Comparison of ENCODE assay signal across 9 cellular contexts in genomic region chr9:136791466-136792276, GRCh38. TPM values are rescaled to one million over a fixed set of nuclear protein-coding genes. Genes with fewer than 3 reads are reported as not detected.
DNase-seq lines count a peak whose midpoint lies in the region; ATAC-seq and TF ChIP-seq lines count a peak whose summit lies in the region.
"Had no signal": no experiment of that assay in that cellular context is flagged by ENCODE, and none has a peak within 500 bp of the region (broad histone marks: within the 10 kb centered on the region; RNA-seq: fewer than 3 reads in every experiment).

No MANE protein-coding gene starts in this region.

- peak; percentile 70 for ATAC-seq in GM23338
- ATAC-seq in effector memory CD8-positive, alpha-beta T cell (replicated peaks) = peak; percentile 29

- intact Hi-C loops in Caco-2 (cut with micrococcal nuclease; ENCODE audit: unreplicated experiment) = loop anchor here (1.0 to 10.0 kb wide), 4 partner anchors 10 to 453 kb away; partner anchors contain the start of genes SEC16A and TUBB4B

- peak overlapping the region; percentile 68 for H3K4me3 Mint-ChIP-seq in Caco-2 (ENCODE audit: unreplicated experiment)
- peak overlapping the region; percentile 84 for H3K4me3 Mint-ChIP-seq in GM23338
- H3K4me3 Mint-ChIP-seq in activated CD4-positive, alpha-beta memory T cell treated with anti-CD3 and anti-CD28 coated beads, Interleukin-2, amount 10 ng/mL, durations not matched to agents 7 days and 5 days = peak overlapping the region; percentile 77
- peak overlapping the region; percentile 81 to 83 for H3K4me3 Mint-ChIP-seq in effector memory CD8-positive, alpha-beta T cell

- CTCF ChIA-PET in Caco-2 (lab: Charles Lee) = interaction anchor here (1.2 to 1.4 kb wide), 3 partner anchors 8 to 51 kb away, joined by 4 to 24 read pairs (median 4); partner anchors contain the start of gene AJM1
- CTCF ChIA-PET in activated CD4-positive, alpha-beta memory T cell treated with anti-CD3 and anti-CD28 coated beads, Interleukin-2, amount 10 ng/mL, durations not matched to agents 7 days and 5 days (lab: Charles Lee) = interaction anchor here (0.9 to 3.1 kb wide), 12 partner anchors 9 to 243 kb away, joined by 3 to 46 read pairs (median 5); partner anchors contain the start of genes AJM1, PAXX, RABL6 and TRAF2

- TF ChIP-seq CTCF in Caco-2 (IDR thresholded peaks at IDR 0.05; ENCODE audit: insufficient read depth in 1 of 2, low read depth in 1 of 2, low read length in 1 of 2, severe bottlenecking in 1 of 2, unreplicated experiment in 1 of 2) (peak; percentile 96 to 100), GM23338 (conservative IDR thresholded peaks at IDR 0.05; ENCODE audit: low read depth in 2 of 2) (peak; percentile 88 to 95)

- peak overlapping the region; percentile 86; the same call in 1 of the 2 replicates for H2AFZ ChIP-seq in GM23338

- no peaks in the 10 kb centered on the region for H3K9me3 Mint-ChIP-seq in Caco-2 (ENCODE audit: unreplicated experiment)
- no peaks in the 10 kb centered on the region for H3K9me3 Mint-ChIP-seq in GM23338
- no peaks in the 10 kb centered on the region for H3K9me3 Mint-ChIP-seq in activated CD4-positive, alpha-beta memory T cell treated with anti-CD3 and anti-CD28 coated beads, Interleukin-2, amount 10 ng/mL, durations not matched to agents 7 days and 5 days
- H3K9me3 Mint-ChIP-seq in effector memory CD8-positive, alpha-beta T cell = no peaks in the 10 kb centered on the region

- peak overlapping the region; percentile 88 for H3K4me2 ChIP-seq in GM23338

- H3K27me3 ChIP-seq in Caco-2 (replicated peaks; ENCODE audit: control insufficient read depth, insufficient read depth, low read length) = no peaks in the 10 kb centered on the region
- H3K27me3 ChIP-seq in GM23338 (ENCODE audit: insufficient read depth) = no peaks in the 10 kb centered on the region
- H3K27me3 ChIP-seq in muscle layer of duodenum (ENCODE audit: low read depth, low read length) = no peaks in the 10 kb centered on the region

- H3K4me1 ChIP-seq in Caco-2 = peaks cover 52% of the 10 kb centered on the region
- peaks cover 12% of the 10 kb centered on the region for H3K4me1 ChIP-seq in GM23338 (ENCODE audit: insufficient read depth)
- peaks cover 0 to 22% of the 10 kb centered on the region in 2 donors for H3K4me1 ChIP-seq in muscle layer of duodenum (ENCODE audit: control insufficient read depth in 1 of 2, insufficient read depth in 2 of 2, low read length in 2 of 2)

- H3K27ac Mint-ChIP-seq in Caco-2 (ENCODE audit: unreplicated experiment) (peak overlapping the region; percentile 84), GM23338 (peak overlapping the region; percentile 94)
- H3K27ac Mint-ChIP-seq in activated CD4-positive, alpha-beta memory T cell treated with anti-CD3 and anti-CD28 coated beads, Interleukin-2, amount 10 ng/mL, durations not matched to agents 7 days and 5 days = peak overlapping the region; percentile 89
- H3K27ac Mint-ChIP-seq in effector memory CD8-positive, alpha-beta T cell = peak overlapping the region; percentile 81 to 88

- H3K36me3 ChIP-seq in Caco-2 (ENCODE audit: control insufficient read depth, insufficient read depth, low read length) (peaks cover 10% of the 10 kb centered on the region), GM23338 (ENCODE audit: insufficient read depth) (no peaks in the 10 kb centered on the region), muscle layer of duodenum (ENCODE audit: control insufficient read depth in 1 of 2, insufficient read depth in 2 of 2, low read length in 2 of 2) (no peaks in the 10 kb centered on the region)

- H3K4me1 Mint-ChIP-seq in Caco-2 (ENCODE audit: low read depth, unreplicated experiment) (peaks cover 44% of the 10 kb centered on the region), GM23338 (peaks cover 26% of the 10 kb centered on the region)
- peaks cover 36% of the 10 kb centered on the region for H3K4me1 Mint-ChIP-seq in activated CD4-positive, alpha-beta memory T cell treated with anti-CD3 and anti-CD28 coated beads, Interleukin-2, amount 10 ng/mL, durations not matched to agents 7 days and 5 days
- peaks cover 17 to 20% of the 10 kb centered on the region in 2 donors for H3K4me1 Mint-ChIP-seq in effector memory CD8-positive, alpha-beta T cell (ENCODE audit: low read depth in 2 of 2)

- 0 out of 2 replicates have a peak, but pooled peaks cover 6% of the 10 kb centered on the region for H3F3A ChIP-seq in GM23338 (replicated peaks; ENCODE audit: low read depth)

- H3K27me3 Mint-ChIP-seq in Caco-2 (ENCODE audit: insufficient read depth, unreplicated experiment) = no peaks in the 10 kb centered on the region
- peaks cover 17% of the 10 kb centered on the region for H3K27me3 Mint-ChIP-seq in GM23338 (ENCODE audit: insufficient read depth, low read depth, poor library complexity)
- H3K27me3 Mint-ChIP-seq in activated CD4-positive, alpha-beta memory T cell treated with anti-CD3 and anti-CD28 coated beads, Interleukin-2, amount 10 ng/mL, durations not matched to agents 7 days and 5 days = peaks cover 12% of the 10 kb centered on the region
- H3K27me3 Mint-ChIP-seq in effector memory CD8-positive, alpha-beta T cell = peaks cover 0 to 6% of the 10 kb centered on the region in 2 donors

- POLR2A ChIA-PET in Caco-2 (lab: Charles Lee) = no interaction called here
- POLR2A ChIA-PET in activated CD4-positive, alpha-beta memory T cell treated with anti-CD3 and anti-CD28 coated beads, Interleukin-2, amount 10 ng/mL, durations not matched to agents 7 days and 5 days (lab: Charles Lee) = interaction anchor here (0.5 to 2.9 kb wide), 3 partner anchors 9 to 360 kb away, joined by 3 to 18 read pairs (median 4); partner anchors contain the start of gene RABL6

- peaks cover 14% of the 10 kb centered on the region for H4K20me1 ChIP-seq in GM23338 (replicated peaks; ENCODE audit: insufficient read depth)

- no peaks in the 10 kb centered on the region for H3K9me2 ChIP-seq in GM23338 (ENCODE audit: insufficient read depth)

- H3K9me3 ChIP-seq in Caco-2 = no peaks in the 10 kb centered on the region
- H3K9me3 ChIP-seq in muscle layer of duodenum (ENCODE audit: control insufficient read depth in 1 of 2, low read length in 2 of 2) = no peaks in the 10 kb centered on the region

- H3K36me3 Mint-ChIP-seq in Caco-2 (ENCODE audit: insufficient read depth, unreplicated experiment) = peaks cover 39% of the 10 kb centered on the region
- peaks cover 8% of the 10 kb centered on the region; the same call in 2 of the 3 replicates for H3K36me3 Mint-ChIP-seq in GM23338 (ENCODE audit: low read depth)
- peaks cover 4% of the 10 kb centered on the region for H3K36me3 Mint-ChIP-seq in activated CD4-positive, alpha-beta memory T cell treated with anti-CD3 and anti-CD28 coated beads, Interleukin-2, amount 10 ng/mL, durations not matched to agents 7 days and 5 days (ENCODE audit: low read depth)
- peaks cover 14% of the 10 kb centered on the region for H3K36me3 Mint-ChIP-seq in effector memory CD8-positive, alpha-beta T cell (ENCODE audit: insufficient read depth)

- DNase-seq in Caco-2 (peak; percentile 83 to 84), GM23338 (ENCODE audit: low spot score) (peak; percentile 88), NCI-H226 (peak; percentile 20), DMS114 treated with DMSO at 0.1 percent for 48 hours (lab: John Stamatoyannopoulos, UW; ENCODE audit: unreplicated experiment) (no peak)
- peak; percentile 75 for DNase-seq in activated CD4-positive, alpha-beta memory T cell treated with anti-CD3 and anti-CD28 coated beads, Interleukin-2, amount 10 ng/mL, durations not matched to agents 7 days and 5 days
- peak; percentile 65 to 71 (median 66) for DNase-seq in effector memory CD8-positive, alpha-beta T cell
- DNase-seq in stimulated activated naive CD4-positive, alpha-beta T cell treated with Interleukin-2 at 50 U/mL for 16 hours (lab: John Stamatoyannopoulos, UW) = peak; percentile 37

- 0 out of 2 replicates have a peak, but pooled peaks cover 4% of the 10 kb centered on the region for H3K79me2 ChIP-seq in GM23338 (replicated peaks; ENCODE audit: insufficient read depth)

- H3K4me3 ChIP-seq in Caco-2 (ENCODE audit: low read depth, low read length) (peak overlapping the region; percentile 98), GM23338 (peak overlapping the region; percentile 91), muscle layer of duodenum (ENCODE audit: low read depth in 1 of 2, low read length in 2 of 2) (peak overlapping the region; percentile 56 to 78)

- H3K27ac ChIP-seq in GM23338 (ENCODE audit: low read depth) (0 out of 2 replicates have a peak overlapping the region, but pooled peaks have one; percentile 26), muscle layer of duodenum (ENCODE audit: low read length) (peak overlapping the region; percentile 67)

- BruUV-seq in Caco-2 (replicated peaks; lab: Mats Ljungman, UMichigan) = no TSS peak

TF ChIP-seq in GM23338, 12 proteins besides CTCF, POLR2A, EP300 and RAD21 (continues in another document):
- TF ChIP-seq EZH2phosphoT487 (IDR thresholded peaks at IDR 0.05; ENCODE audit: unreplicated experiment) (no peak), CREB1 (CRISPR knock-in tag; IDR thresholded peaks at IDR 0.05; ENCODE audit: low read depth) (peak; percentile 44)

RNA-seq across cellular contexts. Expression of gene TMEM141, which starts 0.5 kb away (rescaled TPM):
- total RNA-seq in Caco-2 (2022) = 107 and 122 TPM in 2 replicates
- total RNA-seq in GM23338 (2014; rRNA removed; shearing (Covaris generic)) = 57.0 and 71.4 TPM in 2 replicates
- 90.0 and 90.5 TPM in 2 replicates for polyA plus RNA-seq in GM23338 (2016; fragmentation: Nextera tagmentation; extraction: Ambion mirVana)
- total RNA-seq in activated CD4-positive, alpha-beta memory T cell treated with anti-CD3 and anti-CD28 coated beads, Interleukin-2, amount 10 ng/mL, durations not matched to agents 7 days and 5 days = 10 to 100 TPM; 39.6 to 42.9 TPM

RNA-seq across cellular contexts. Expression of gene CCDC183, which starts 4.5 kb away (rescaled TPM):
- 4.2 and 5.8 TPM in 2 replicates for total RNA-seq in Caco-2 (2022)
- total RNA-seq in GM23338 (2014; rRNA removed; shearing (Covaris generic)) = 1.1 and 2.9 TPM in 2 replicates
- 1.2 and 1.6 TPM in 2 replicates for polyA plus RNA-seq in GM23338 (2016; fragmentation: Nextera tagmentation; extraction: Ambion mirVana)
- 1 to 10 TPM in 1 of 2 experiments, under 1 TPM in 1; 0.96 to 1.4 TPM for total RNA-seq in activated CD4-positive, alpha-beta memory T cell treated with anti-CD3 and anti-CD28 coated beads, Interleukin-2, amount 10 ng/mL, durations not matched to agents 7 days and 5 days

RNA-seq across cellular contexts. Expression of gene RABL6, which starts 16.1 kb away (rescaled TPM):
- total RNA-seq in Caco-2 (2022) = 134 and 138 TPM in 2 replicates
- total RNA-seq in GM23338 (2014; rRNA removed; shearing (Covaris generic)) = 117 and 127 TPM in 2 replicates
- 59.1 and 66.7 TPM in 2 replicates for polyA plus RNA-seq in GM23338 (2016; fragmentation: Nextera tagmentation; extraction: Ambion mirVana)
- 10 to 100 TPM; 96.0 to 96.2 TPM for total RNA-seq in activated CD4-positive, alpha-beta memory T cell treated with anti-CD3 and anti-CD28 coated beads, Interleukin-2, amount 10 ng/mL, durations not matched to agents 7 days and 5 days

RNA-seq across cellular contexts. Expression of gene LCN15, which starts 27.4 kb away (rescaled TPM):
- total RNA-seq in Caco-2 (2022) = not detected in 2 replicates
- 0.54 and 0.90 TPM in 2 replicates for total RNA-seq in GM23338 (2014; rRNA removed; shearing (Covaris generic))
- 0.76 and 1.2 TPM in 2 replicates for polyA plus RNA-seq in GM23338 (2016; fragmentation: Nextera tagmentation; extraction: Ambion mirVana)
- total RNA-seq in activated CD4-positive, alpha-beta memory T cell treated with anti-CD3 and anti-CD28 coated beads, Interleukin-2, amount 10 ng/mL, durations not matched to agents 7 days and 5 days = not detected
- total RNA-seq: T-helper 2 cell treated with Interferon-gamma antibody and Interleukin-4, amounts not matched to agents 100 ng/mL and 5 ng/mL, for 36 hours had no signal

RNA-seq across cellular contexts. Expression of gene LCN8, which starts 33.6 kb away (rescaled TPM):
- total RNA-seq in Caco-2 (2022) = not detected in 2 replicates
- not detected in 2 replicates for total RNA-seq in GM23338 (2014; rRNA removed; shearing (Covaris generic))
- not detected in 2 replicates for polyA plus RNA-seq in GM23338 (2016; fragmentation: Nextera tagmentation; extraction: Ambion mirVana)
- not detected for total RNA-seq in activated CD4-positive, alpha-beta memory T cell treated with anti-CD3 and anti-CD28 coated beads, Interleukin-2, amount 10 ng/mL, durations not matched to agents 7 days and 5 days
- total RNA-seq: T-helper 2 cell treated with Interferon-gamma antibody and Interleukin-4, amounts not matched to agents 100 ng/mL and 5 ng/mL, for 36 hours had no signal
